Comparison of ENCODE assay signal across 28 cellular contexts in genomic region chr5:143120460-143121134, GRCh38.
A peak's percentile ranks its signal among the peaks of the same experiment; 100 is the strongest.
DNase-seq lines count a peak whose midpoint lies in the region; ATAC-seq and TF ChIP-seq lines count a peak whose summit lies in the region.
"Had no signal": no experiment of that assay in that cellular context is flagged by ENCODE, and none has a peak within 500 bp of the region (broad histone marks: within the 10 kb centered on the region; RNA-seq: fewer than 3 reads in every experiment).

No MANE protein-coding gene starts in this region.

- peaks cover 48% of the 10 kb centered on the region for H3K4me1 Mint-ChIP-seq in activated T-cell treated with anti-CD3 and anti-CD28 coated beads, Interleukin-2, amount 50 U/mL, for 24 hours (ENCODE audit: low read depth)
- H3K4me1 Mint-ChIP-seq in activated T-cell treated with anti-CD3 and anti-CD28 coated beads, Interleukin-2, amount 50 U/mL, for 72 hours (ENCODE audit: low read depth) = peaks cover 75% of the 10 kb centered on the region
- peaks cover 51 to 63% of the 10 kb centered on the region in 2 donors for H3K4me1 Mint-ChIP-seq in natural killer cell

- no peak for ATAC-seq in activated T-cell treated with anti-CD3 and anti-CD28 coated beads, Interleukin-2, amount 50 U/mL, for 72 hours (replicated peaks in 1 of 2)
- peak in 2 of 3 donors; percentile 60 to 62 for ATAC-seq in natural killer cell
- ATAC-seq: esophagus mucosa, foreskin keratinocyte, heart left ventricle, mucosa of descending colon, pancreas, Right ventricle myocardium inferior had no signal

- H3K36me3 ChIP-seq in SK-N-MC (ENCODE audit: insufficient read depth, low read length) = no peaks in the 10 kb centered on the region
- H3K36me3 ChIP-seq: BE2C, breast epithelium, colonic mucosa, pancreas, upper lobe of left lung had no signal

- DNase-seq in activated T-cell treated with anti-CD3 and anti-CD28 coated beads, Interleukin-2, amount 50 U/mL, for 24 hours = no peak
- no peak for DNase-seq in activated T-cell treated with anti-CD3 and anti-CD28 coated beads, Interleukin-2, amount 50 U/mL, for 72 hours
- DNase-seq in NCI-H1048 (lab: John Stamatoyannopoulos, UW) = peak; percentile 9
- no peak for DNase-seq in SK-N-MC (ENCODE audit: low read depth, low spot score)
- no peak for DNase-seq in natural killer cell
- DNase-seq in UCSD-AML1 (lab: John Stamatoyannopoulos, UW; ENCODE audit: unreplicated experiment) = no peak
- no peak for DNase-seq in DMS79 treated with DMSO at 0.1 percent for 48 hours (lab: John Stamatoyannopoulos, UW)
- DNase-seq in NAMALWA (ENCODE audit: low spot score) = no peak
- DNase-seq: activated CD4-positive, alpha-beta T cell treated with anti-CD3 and anti-CD28 coated beads, Interleukin-2, amount 10 ng/mL, durations not matched to agents 7 days and 5 days; activated naive CD4-positive, alpha-beta T cell treated with anti-CD3 and anti-CD28 coated beads for 36 hours; activated T-cell treated with anti-CD3 and anti-CD28 coated beads, Interleukin-2, amount 50 U/mL, for 48 hours; amygdala; BE2C; colonic mucosa; effector CD8-positive, alpha-beta T cell; foreskin keratinocyte; H7; heart left ventricle; KG1; mucosa of descending colon; NCI-H187; pancreas; spleen; stimulated activated CD4-positive, alpha-beta T cell treated with anti-CD3 and anti-CD28 coated beads, Interleukin-2, amount 100 ng/mL, for 48 hours; upper lobe of left lung had no signal

- intact Hi-C loops in natural killer cell (cut with micrococcal nuclease) = loop anchor here (1.0 kb wide), 1 partner anchor 11 kb away; no protein-coding TSS in a partner anchor

- H3K27me3 Mint-ChIP-seq in activated T-cell treated with anti-CD3 and anti-CD28 coated beads, Interleukin-2, amount 50 U/mL, for 24 hours = no peaks in the 10 kb centered on the region
- H3K27me3 Mint-ChIP-seq in activated T-cell treated with anti-CD3 and anti-CD28 coated beads, Interleukin-2, amount 50 U/mL, for 72 hours (ENCODE audit: low read depth) = no peaks in the 10 kb centered on the region
- no peaks in the 10 kb centered on the region for H3K27me3 Mint-ChIP-seq in natural killer cell (ENCODE audit: low read depth in 2 of 2)
- H3K27me3 Mint-ChIP-seq: activated CD4-positive, alpha-beta T cell treated with anti-CD3 and anti-CD28 coated beads, Interleukin-2, amount 10 ng/mL, durations not matched to agents 7 days and 5 days had no signal

- TF ChIP-seq CTCF in natural killer cell (IDR thresholded peaks at IDR 0.05) = no peak

- no peak overlapping the region for H3K9ac ChIP-seq in SK-N-MC (ENCODE audit: insufficient read length)

- no peaks in the 10 kb centered on the region for H3K9me3 ChIP-seq in SK-N-MC (ENCODE audit: low read depth, low read length)
- H3K9me3 ChIP-seq: BE2C, breast epithelium, colonic mucosa, heart left ventricle, mucosa of descending colon, pancreas, spleen, upper lobe of left lung had no signal

- H3K36me3 Mint-ChIP-seq in activated T-cell treated with anti-CD3 and anti-CD28 coated beads, Interleukin-2, amount 50 U/mL, for 24 hours (ENCODE audit: low read depth) = peaks cover 24% of the 10 kb centered on the region
- peaks cover 6% of the 10 kb centered on the region in 2 donors for H3K36me3 Mint-ChIP-seq in activated T-cell treated with anti-CD3 and anti-CD28 coated beads, Interleukin-2, amount 50 U/mL, for 72 hours (ENCODE audit: insufficient read depth in 2 of 2)
- H3K36me3 Mint-ChIP-seq in natural killer cell = peaks cover 15% of the 10 kb centered on the region

- H3K27ac Mint-ChIP-seq in activated T-cell treated with anti-CD3 and anti-CD28 coated beads, Interleukin-2, amount 50 U/mL, for 24 hours = peak overlapping the region; percentile 27
- H3K27ac Mint-ChIP-seq in activated T-cell treated with anti-CD3 and anti-CD28 coated beads, Interleukin-2, amount 50 U/mL, for 72 hours = no peak overlapping the region
- H3K27ac Mint-ChIP-seq in natural killer cell = peak overlapping the region; percentile 27 to 72
- H3K27ac Mint-ChIP-seq: activated CD4-positive, alpha-beta T cell treated with anti-CD3 and anti-CD28 coated beads, Interleukin-2, amount 10 ng/mL, durations not matched to agents 7 days and 5 days; activated naive CD4-positive, alpha-beta T cell treated with anti-CD3 and anti-CD28 coated beads for 36 hours had no signal

- peak overlapping the region; percentile 45; the same call in 1 of the 2 replicates for H3K27ac ChIP-seq in SK-N-MC
- H3K27ac ChIP-seq: breast epithelium, foreskin keratinocyte, heart left ventricle, pancreas had no signal

- no peak overlapping the region for H3K4me3 Mint-ChIP-seq in activated T-cell treated with anti-CD3 and anti-CD28 coated beads, Interleukin-2, amount 50 U/mL, for 24 hours
- H3K4me3 Mint-ChIP-seq in activated T-cell treated with anti-CD3 and anti-CD28 coated beads, Interleukin-2, amount 50 U/mL, for 72 hours = peak overlapping the region in 1 of 2 donors; percentile 33
- H3K4me3 Mint-ChIP-seq in natural killer cell = no peak overlapping the region
- H3K4me3 Mint-ChIP-seq: activated CD4-positive, alpha-beta T cell treated with anti-CD3 and anti-CD28 coated beads, Interleukin-2, amount 10 ng/mL, durations not matched to agents 7 days and 5 days; activated naive CD4-positive, alpha-beta T cell treated with anti-CD3 and anti-CD28 coated beads for 36 hours had no signal

- no peaks in the 10 kb centered on the region for H3K9me3 Mint-ChIP-seq in activated T-cell treated with anti-CD3 and anti-CD28 coated beads, Interleukin-2, amount 50 U/mL, for 24 hours
- peaks cover 0 to 4% of the 10 kb centered on the region in 2 donors for H3K9me3 Mint-ChIP-seq in activated T-cell treated with anti-CD3 and anti-CD28 coated beads, Interleukin-2, amount 50 U/mL, for 72 hours
- no peaks in the 10 kb centered on the region for H3K9me3 Mint-ChIP-seq in natural killer cell
- H3K9me3 Mint-ChIP-seq: activated CD4-positive, alpha-beta T cell treated with anti-CD3 and anti-CD28 coated beads, Interleukin-2, amount 10 ng/mL, durations not matched to agents 7 days and 5 days; activated naive CD4-positive, alpha-beta T cell treated with anti-CD3 and anti-CD28 coated beads for 36 hours had no signal

- H3K4me3 ChIP-seq in SK-N-MC = no peak overlapping the region
- H3K4me3 ChIP-seq: breast epithelium, colonic mucosa, heart left ventricle, mucosa of descending colon, pancreas, upper lobe of left lung had no signal

Comparison
In these comparisons a context has a peak if more than half of its experiments do, and no peak if none do; other contexts are left out.
1. ATAC-seq: peak in natural killer cell (2 of 3); none in activated T-cell treated with anti-CD3 and anti-CD28 coated beads, Interleukin-2, amount 50 U/mL, for 72 hours (0 of 2).